22 cellular contexts compared by ENCODE assay signal in the genomic region with DNA sequence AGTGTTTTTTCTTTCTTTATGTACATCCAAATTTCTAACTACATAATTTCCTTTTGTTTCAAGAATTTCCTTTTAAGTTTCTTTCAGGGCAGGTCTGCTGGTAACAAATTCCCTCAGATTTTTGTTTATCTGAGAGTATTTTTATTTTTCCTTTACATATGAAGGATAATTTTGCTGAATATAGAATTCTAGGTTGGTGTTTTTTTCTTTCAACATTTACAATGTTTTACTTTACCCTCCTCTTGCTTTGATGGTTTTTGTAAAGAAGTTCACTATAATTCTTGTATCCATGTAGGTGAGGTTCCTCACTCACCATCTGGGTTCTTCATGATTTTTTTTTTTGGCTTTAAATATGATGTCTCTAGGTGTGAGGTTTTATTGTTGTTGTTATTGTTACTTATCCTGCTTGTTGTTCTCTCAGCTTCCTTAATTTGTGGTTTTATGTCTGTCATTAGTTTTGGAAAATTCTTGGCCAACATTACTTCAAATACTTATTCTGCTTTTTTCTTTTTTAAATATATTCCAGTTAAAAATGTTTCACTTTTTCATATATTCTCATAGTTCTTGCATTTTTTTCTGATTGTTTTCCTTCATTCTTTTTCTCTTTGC.
DNase-seq lines count a peak whose midpoint lies in the region; ATAC-seq, FAIRE-seq and TF ChIP-seq lines count a peak whose summit lies in the region.
"Had no signal": no experiment of that assay in that cellular context is flagged by ENCODE, and none has a peak within 500 bp of the region (broad histone marks: within the 10 kb centered on the region; RNA-seq: fewer than 3 reads in every experiment).

No MANE protein-coding gene starts in this region.

- no peak for ATAC-seq in K562
- ATAC-seq in pancreas = no peak
- ATAC-seq in GM21825 (IDR thresholded peaks at IDR 0.05; ENCODE audit: unreplicated experiment) = no peak
- ATAC-seq: A549; CD8-positive, alpha-beta T cell; GM12878 had no signal

- POLR2A ChIA-PET in K562 (lab: Yijun Ruan, JAX) = no interaction called here

- TF ChIP-seq EP300 in K562 (IDR thresholded peaks at IDR 0.05; ENCODE audit: low read length) = no peak
- no peak for TF ChIP-seq EP300 in sigmoid colon (IDR thresholded peaks at IDR 0.05)

- H3K27ac ChIP-seq in K562 (ENCODE audit: extremely low read depth, low read depth, low read length) (no peak overlapping the region), kidney (ENCODE audit: low read depth in 2 of 2, low read length in 2 of 2) (no peak overlapping the region), pancreas (no peak overlapping the region), sigmoid colon (no peak overlapping the region)
- H3K27ac ChIP-seq: 22Rv1; A549; BLaER1 treated with 17β-estradiol and CSF1 and Interleukin-3, amounts not matched to agents 10 nM and 100 nM; C4-2B had no signal

- H3K27me3 ChIP-seq in K562 (ENCODE audit: control insufficient read depth in 2 of 2, insufficient read depth in 2 of 2, low read length in 2 of 2) = no peaks in the 10 kb centered on the region
- H3K27me3 ChIP-seq in pancreas = peaks cover 0 to 3% (median 0%) of the 10 kb centered on the region in 4 donors
- H3K27me3 ChIP-seq in sigmoid colon = no peaks in the 10 kb centered on the region
- H3K27me3 ChIP-seq: BLaER1 treated with 17β-estradiol and CSF1 and Interleukin-3, amounts not matched to agents 10 nM and 100 nM had no signal

- no peaks in the 10 kb centered on the region for H3K9me1 ChIP-seq in K562 (ENCODE audit: control insufficient read depth, insufficient read depth, low read length)

- CTCF ChIA-PET in K562 (lab: Yijun Ruan, JAX; ENCODE audit: low intra/inter-chr PET ratio) = no interaction called here

- in situ Hi-C loops in K562 (cut with MboI) = no loop called here

- H3K36me3 ChIP-seq in K562 (ENCODE audit: control insufficient read depth, insufficient read depth, low read length) (no peaks in the 10 kb centered on the region), kidney (ENCODE audit: control insufficient read depth in 1 of 2, insufficient read depth in 2 of 2, low read length in 2 of 2) (no peaks in the 10 kb centered on the region), pancreas (no peaks in the 10 kb centered on the region), sigmoid colon (no peaks in the 10 kb centered on the region)
- H3K36me3 ChIP-seq: BLaER1 treated with 17β-estradiol and CSF1 and Interleukin-3, amounts not matched to agents 10 nM and 100 nM had no signal

- no peaks in the 10 kb centered on the region for H3K79me2 ChIP-seq in K562 (ENCODE audit: control insufficient read depth, insufficient read depth, low read length)

- H3K9me3 ChIP-seq in K562 (replicated peaks; ENCODE audit: control insufficient read depth, insufficient read depth, low read depth, low read length) = no peaks in the 10 kb centered on the region
- peaks cover 0 to 2% of the 10 kb centered on the region in 2 donors for H3K9me3 ChIP-seq in kidney (ENCODE audit: control insufficient read depth in 1 of 2, low read length in 2 of 2)
- no peaks in the 10 kb centered on the region for H3K9me3 ChIP-seq in pancreas
- no peaks in the 10 kb centered on the region for H3K9me3 ChIP-seq in sigmoid colon
- H3K9me3 ChIP-seq: A549, Caco-2 had no signal

- DNase-seq in K562 (ENCODE audit: extremely low read depth in 1 of 4, low spot score in 3 of 4) (no peak), kidney (no peak), pancreas (no peak), sigmoid colon (no peak), superior temporal gyrus (ENCODE audit: extremely low spot score) (no peak), NCI-H1930 (lab: John Stamatoyannopoulos, UW) (no peak)
- DNase-seq: AML-193; Caco-2; Calu3; CD4-positive, alpha-beta T cell; CD8-positive, alpha-beta T cell; DMS79 treated with DMSO at 0.1 percent for 48 hours; GDM1 had no signal

- H2AFZ ChIP-seq in K562 (ENCODE audit: low read depth, low read length) = no peak overlapping the region

- H3K9ac ChIP-seq in K562 (ENCODE audit: insufficient read depth in 1 of 2, low read depth in 2 of 2, low read length in 2 of 2) (no peak overlapping the region), kidney (ENCODE audit: low read length in 2 of 2) (no peak overlapping the region)
- H3K9ac ChIP-seq: BLaER1 treated with 17β-estradiol and CSF1 and Interleukin-3, amounts not matched to agents 10 nM and 100 nM had no signal

- FAIRE-seq in G401.6 (lab: Jason Lieb, UNC) = peak; percentile 86
- no peak for FAIRE-seq in K562 (lab: Jason Lieb, UNC)
- peak; percentile 8 for FAIRE-seq in kidney (lab: Jason Lieb, UNC)
- FAIRE-seq in pancreas (lab: Jason Lieb, UNC) = peak; percentile 9
- FAIRE-seq: A549, D721Med, GM12878, GM12892 had no signal

- H3K4me1 ChIP-seq in K562 (replicated peaks in 1 of 2; ENCODE audit: control insufficient read depth in 2 of 2, insufficient read depth in 2 of 2, low read length in 2 of 2) = no peaks in the 10 kb centered on the region
- H3K4me1 ChIP-seq in kidney (ENCODE audit: control insufficient read depth in 1 of 2, insufficient read depth in 1 of 2, low read depth in 1 of 2, low read length in 2 of 2) = no peaks in the 10 kb centered on the region
- no peaks in the 10 kb centered on the region for H3K4me1 ChIP-seq in pancreas
- no peaks in the 10 kb centered on the region for H3K4me1 ChIP-seq in sigmoid colon
- H3K4me1 ChIP-seq: A549; BLaER1 treated with 17β-estradiol and CSF1 and Interleukin-3, amounts not matched to agents 10 nM and 100 nM; Caco-2 had no signal

- intact Hi-C loops in K562 (cut with micrococcal nuclease) (no loop called here), kidney (cut with DNase I) (no loop called here), pancreas (cut with DNase I) (no loop called here), sigmoid colon (cut with DNase I) (no loop called here)

- no peak overlapping the region for H3K4me3 ChIP-seq in K562
- H3K4me3 ChIP-seq in kidney (ENCODE audit: low read length in 2 of 2) = no peak overlapping the region
- no peak overlapping the region for H3K4me3 ChIP-seq in pancreas
- H3K4me3 ChIP-seq in sigmoid colon = no peak overlapping the region
- H3K4me3 ChIP-seq: A549; BLaER1 treated with 17β-estradiol and CSF1 and Interleukin-3, amounts not matched to agents 10 nM and 100 nM; GM12878 had no signal

- BruUV-seq in K562 (replicated peaks; lab: Mats Ljungman, UMichigan) = no TSS peak

- no peaks in the 10 kb centered on the region for H4K20me1 ChIP-seq in K562 (replicated peaks; ENCODE audit: control insufficient read depth, insufficient read depth, low read length)
- H4K20me1 ChIP-seq: BLaER1 treated with 17β-estradiol and CSF1 and Interleukin-3, amounts not matched to agents 10 nM and 100 nM had no signal

- TF ChIP-seq RAD21 in K562 (CRISPR knock-in tag; conservative IDR thresholded peaks at IDR 0.05 in 1 of 2, IDR thresholded peaks at IDR 0.05 in 1 of 2) = no peak

- TF ChIP-seq CTCF in K562 (IDR thresholded peaks at IDR 0.05 in 2 of 3, conservative IDR thresholded peaks at IDR 0.05 in 1 of 3; ENCODE audit: insufficient read depth in 2 of 3, low read depth in 1 of 3, low read length in 3 of 3) (no peak), kidney (IDR thresholded peaks at IDR 0.05; ENCODE audit: borderline replicate concordance, extremely low read depth, insufficient read depth) (no peak), pancreas (IDR thresholded peaks at IDR 0.05) (no peak), sigmoid colon (IDR thresholded peaks at IDR 0.05) (no peak)

- no peak for TF ChIP-seq POLR2A in K562 (conservative IDR thresholded peaks at IDR 0.05)
- TF ChIP-seq POLR2A in sigmoid colon (IDR thresholded peaks at IDR 0.05) = no peak

- no peak overlapping the region for H3K4me2 ChIP-seq in K562 (ENCODE audit: insufficient read depth, low read length)
- H3K4me2 ChIP-seq: A549; BLaER1 treated with 17β-estradiol and CSF1 and Interleukin-3, amounts not matched to agents 10 nM and 100 nM had no signal

TF ChIP-seq in K562, 482 proteins besides CTCF, POLR2A, EP300 and RAD21:
- TF ChIP-seq, protein P1, sequence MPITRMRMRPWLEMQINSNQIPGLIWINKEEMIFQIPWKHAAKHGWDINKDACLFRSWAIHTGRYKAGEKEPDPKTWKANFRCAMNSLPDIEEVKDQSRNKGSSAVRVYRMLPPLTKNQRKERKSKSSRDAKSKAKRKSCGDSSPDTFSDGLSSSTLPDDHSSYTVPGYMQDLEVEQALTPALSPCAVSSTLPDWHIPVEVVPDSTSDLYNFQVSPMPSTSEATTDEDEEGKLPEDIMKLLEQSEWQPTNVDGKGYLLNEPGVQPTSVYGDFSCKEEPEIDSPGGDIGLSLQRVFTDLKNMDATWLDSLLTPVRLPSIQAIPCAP (CRISPR knock-in tag; IDR thresholded peaks at IDR 0.05; ENCODE audit: borderline replicate concordance) = no peak
- no peak for TF ChIP-seq ZFP1 (CRISPR knock-in tag; IDR thresholded peaks at IDR 0.05)
- TF ChIP-seq ZNF316 (IDR thresholded peaks at IDR 0.05) = peak; percentile 13; the same call in 1 of the 2 replicates
- TF ChIP-seq BACH1 (tag; IDR thresholded peaks at IDR 0.05) = no peak
- TF ChIP-seq, protein P2, sequence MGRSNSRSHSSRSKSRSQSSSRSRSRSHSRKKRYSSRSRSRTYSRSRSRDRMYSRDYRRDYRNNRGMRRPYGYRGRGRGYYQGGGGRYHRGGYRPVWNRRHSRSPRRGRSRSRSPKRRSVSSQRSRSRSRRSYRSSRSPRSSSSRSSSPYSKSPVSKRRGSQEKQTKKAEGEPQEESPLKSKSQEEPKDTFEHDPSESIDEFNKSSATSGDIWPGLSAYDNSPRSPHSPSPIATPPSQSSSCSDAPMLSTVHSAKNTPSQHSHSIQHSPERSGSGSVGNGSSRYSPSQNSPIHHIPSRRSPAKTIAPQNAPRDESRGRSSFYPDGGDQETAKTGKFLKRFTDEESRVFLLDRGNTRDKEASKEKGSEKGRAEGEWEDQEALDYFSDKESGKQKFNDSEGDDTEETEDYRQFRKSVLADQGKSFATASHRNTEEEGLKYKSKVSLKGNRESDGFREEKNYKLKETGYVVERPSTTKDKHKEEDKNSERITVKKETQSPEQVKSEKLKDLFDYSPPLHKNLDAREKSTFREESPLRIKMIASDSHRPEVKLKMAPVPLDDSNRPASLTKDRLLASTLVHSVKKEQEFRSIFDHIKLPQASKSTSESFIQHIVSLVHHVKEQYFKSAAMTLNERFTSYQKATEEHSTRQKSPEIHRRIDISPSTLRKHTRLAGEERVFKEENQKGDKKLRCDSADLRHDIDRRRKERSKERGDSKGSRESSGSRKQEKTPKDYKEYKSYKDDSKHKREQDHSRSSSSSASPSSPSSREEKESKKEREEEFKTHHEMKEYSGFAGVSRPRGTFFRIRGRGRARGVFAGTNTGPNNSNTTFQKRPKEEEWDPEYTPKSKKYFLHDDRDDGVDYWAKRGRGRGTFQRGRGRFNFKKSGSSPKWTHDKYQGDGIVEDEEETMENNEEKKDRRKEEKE (IDR thresholded peaks at IDR 0.05; ENCODE audit: borderline replicate concordance in 1 of 2, control insufficient read depth in 1 of 2, low read depth in 2 of 2, low read length in 1 of 2) = no peak
- no peak for TF ChIP-seq MCM5 (IDR thresholded peaks at IDR 0.05; ENCODE audit: low read depth)
